In genomic region chr3:15098503-15099363, GRCh38 we compare ENCODE assay signal across 1 cellular context.
TF ChIP-seq lines count a peak whose summit lies in the region.

RBSN (minus strand) TSS chr3:15099148; CDS start chr3:15096120, 3,028 bp downstream.

TF ChIP-seq in K562, 482 proteins besides CTCF, POLR2A, EP300 and RAD21 (continued from another document and continues in another):
- TF ChIP-seq RREB1 (CRISPR knock-in tag; IDR thresholded peaks at IDR 0.05), result peak; percentile 58; the same call in 1 of the 2 replicates
- peak; percentile 84 for TF ChIP-seq NEUROD1 (IDR thresholded peaks at IDR 0.05; ENCODE audit: borderline replicate concordance, low read depth, low read length, partially characterized antibody)
- TF ChIP-seq BCLAF1 (IDR thresholded peaks at IDR 0.05; ENCODE audit: borderline replicate concordance in 1 of 2, control insufficient read depth in 1 of 2, low read depth in 2 of 2, low read length in 1 of 2), result no peak
- no peak for TF ChIP-seq ZNF146 (CRISPR knock-in tag; IDR thresholded peaks at IDR 0.05; ENCODE audit: unreplicated experiment)
- TF ChIP-seq RCOR1 (IDR thresholded peaks at IDR 0.05; ENCODE audit: borderline replicate concordance in 1 of 2, low read depth in 2 of 2, low read length in 2 of 2), result peak in 1 of 2 experiments; percentile 89; a peak in 3 of 4 replicates
- TF ChIP-seq NR2C1 (IDR thresholded peaks at IDR 0.05), result peak; percentile 27; the same call in 1 of the 2 replicates
- TF ChIP-seq NR2C1 (tag; IDR thresholded peaks at IDR 0.05), result peak; percentile 72
- TF ChIP-seq HBP1 (CRISPR knock-in tag; IDR thresholded peaks at IDR 0.05), result no peak; the same call in 1 of the 2 replicates
- peak; percentile 96 for TF ChIP-seq NFRKB (IDR thresholded peaks at IDR 0.05; ENCODE audit: low read depth)
- TF ChIP-seq MCM7 (IDR thresholded peaks at IDR 0.05), result no peak
- peak; percentile 93; the same call in 1 of the 2 replicates for TF ChIP-seq CBX1 (IDR thresholded peaks at IDR 0.05; ENCODE audit: low read depth)
- TF ChIP-seq ELF2 (CRISPR knock-in tag; IDR thresholded peaks at IDR 0.05), result peak; percentile 100
- TF ChIP-seq CXXC5 (CRISPR knock-in tag; IDR thresholded peaks at IDR 0.05), result peak; percentile 98
- TF ChIP-seq ILK (tag; IDR thresholded peaks at IDR 0.05; ENCODE audit: borderline replicate concordance, low read depth), result no peak
- TF ChIP-seq PCBP1 (IDR thresholded peaks at IDR 0.05; ENCODE audit: low read depth, low read length, poor library complexity, severe bottlenecking), result peak; percentile 99
- TF ChIP-seq FIP1L1 (IDR thresholded peaks at IDR 0.05; ENCODE audit: low read depth, low read length, poor library complexity, severe bottlenecking), result peak; percentile 89
- 0 out of 2 replicates have a peak, but pooled peaks have one; percentile 54 for TF ChIP-seq SREBF2 (CRISPR knock-in tag; IDR thresholded peaks at IDR 0.05)
- TF ChIP-seq POLR2G (IDR thresholded peaks at IDR 0.05; ENCODE audit: low read depth, low read length), result peak; percentile 90
- TF ChIP-seq PHB2 (IDR thresholded peaks at IDR 0.05; ENCODE audit: low read depth), result peak; percentile 64
- no peak for TF ChIP-seq SLC30A9 (CRISPR knock-in tag; IDR thresholded peaks at IDR 0.05)
- 0 out of 2 replicates have a peak, but pooled peaks have one; percentile 7 for TF ChIP-seq ZNF324 (CRISPR knock-in tag; IDR thresholded peaks at IDR 0.05)
- no peak for TF ChIP-seq ZFPM2 (CRISPR knock-in tag; IDR thresholded peaks at IDR 0.05)
- TF ChIP-seq KDM4B (IDR thresholded peaks at IDR 0.05; ENCODE audit: borderline replicate concordance in 2 of 2, low read depth in 1 of 2), result peak in 1 of 2 experiments; percentile 76; a peak in 1 of 4 replicates
- TF ChIP-seq NKRF (IDR thresholded peaks at IDR 0.05; ENCODE audit: borderline replicate concordance), result peak; percentile 97
- no peak for TF ChIP-seq RHOXF2B (CRISPR knock-in tag; conservative IDR thresholded peaks at IDR 0.05)
- TF ChIP-seq ZBTB8A (IDR thresholded peaks at IDR 0.05; ENCODE audit: partially characterized antibody), result no peak
- 0 out of 2 replicates have a peak, but pooled peaks have one; percentile 34 for TF ChIP-seq PATZ1 (CRISPR knock-in tag; IDR thresholded peaks at IDR 0.05; ENCODE audit: borderline replicate concordance)
- no peak for TF ChIP-seq POLR2AphosphoS2 (IDR thresholded peaks at IDR 0.05; ENCODE audit: low read length)
- no peak for TF ChIP-seq ZNF282 (CRISPR knock-in tag; IDR thresholded peaks at IDR 0.05)
- TF ChIP-seq PTRF (tag; IDR thresholded peaks at IDR 0.05), result no peak
- peak; percentile 96 for TF ChIP-seq VEZF1 (CRISPR knock-in tag; IDR thresholded peaks at IDR 0.05)
- TF ChIP-seq TRIM24 (IDR thresholded peaks at IDR 0.05), result no peak; a peak in 1 of 4 replicates
- TF ChIP-seq HDGF (IDR thresholded peaks at IDR 0.05), result peak; percentile 98; the same call in 1 of the 2 replicates
- TF ChIP-seq RBM39 (optimal IDR thresholded peaks at IDR 0.05; ENCODE audit: low read depth, low read length), result peak; percentile 71
- no peak for TF ChIP-seq DDX20 (tag; IDR thresholded peaks at IDR 0.05; ENCODE audit: low read depth)
- TF ChIP-seq MAX (CRISPR knock-in tag; IDR thresholded peaks at IDR 0.05), result peak; percentile 57
- TF ChIP-seq NCOA1 (IDR thresholded peaks at IDR 0.05; ENCODE audit: low read depth), result peak; percentile 69
- peak; percentile 89; the same call in 1 of the 2 replicates for TF ChIP-seq ARID4B (CRISPR knock-in tag; IDR thresholded peaks at IDR 0.05)
